ENCODE assay signal across 8 cellular contexts in genomic region chr1:193537266-193538003, GRCh38.
DNase-seq lines count a peak whose midpoint lies in the region; ATAC-seq and TF ChIP-seq lines count a peak whose summit lies in the region.

No MANE protein-coding gene starts in this region.

- no peak overlapping the region for H3K9ac ChIP-seq in BLaER1 treated with 17β-estradiol and CSF1 and Interleukin-3, amounts not matched to agents 10 nM and 100 nM

- H3K4me2 ChIP-seq in BLaER1 treated with 17β-estradiol and CSF1 and Interleukin-3, amounts not matched to agents 10 nM and 100 nM = peak overlapping the region in 10 of 11 experiments; percentile 8 to 70 (median 50); a peak in 18 of 22 replicates

- POLR2A ChIA-PET in HEK293T (lab: Yijun Ruan, JAX) = no interaction called here

- H3K27me3 ChIP-seq in BLaER1 treated with 17β-estradiol and CSF1 and Interleukin-3, amounts not matched to agents 10 nM and 100 nM = no peaks in the 10 kb centered on the region

- CTCF ChIA-PET in HEK293T (lab: Yijun Ruan, JAX) = no interaction called here

- no peak overlapping the region for H3K4me3 ChIP-seq in BLaER1 treated with 17β-estradiol and CSF1 and Interleukin-3, amounts not matched to agents 10 nM and 100 nM

- DNase-seq in GM20000 (ENCODE audit: low spot score) (peak; percentile 53), activated T-cell treated with anti-CD3 and anti-CD28 coated beads for 48 hours (ENCODE audit: low read depth) (peak; percentile 60), Ammon's horn (ENCODE audit: low spot score) (no peak), DMS153 (lab: John Stamatoyannopoulos, UW) (no peak), HEK293T (ENCODE audit: extremely low spot score) (no peak)
- peak; percentile 47 to 78 for DNase-seq in stimulated activated CD4-positive, alpha-beta T cell treated with anti-CD3 and anti-CD28 coated beads, Interleukin-4, amount 100 ng/mL, for 48 hours (ENCODE audit: low read depth in 2 of 2)

- peak overlapping the region in 2 of 11 experiments; percentile 27 to 33; a peak in 2 of 22 replicates for H3K27ac ChIP-seq in BLaER1 treated with 17β-estradiol and CSF1 and Interleukin-3, amounts not matched to agents 10 nM and 100 nM

- H3K9me3 ChIP-seq in BLaER1 treated with 17β-estradiol and CSF1 and Interleukin-3, amounts not matched to agents 10 nM and 100 nM (replicated peaks in 1 of 11) = no peaks in the 10 kb centered on the region

- no peaks in the 10 kb centered on the region for H3K36me3 ChIP-seq in BLaER1 treated with 17β-estradiol and CSF1 and Interleukin-3, amounts not matched to agents 10 nM and 100 nM

- peak; percentile 81 for ATAC-seq in HG03571 (IDR thresholded peaks at IDR 0.05; ENCODE audit: unreplicated experiment)

- H4K20me1 ChIP-seq in BLaER1 treated with 17β-estradiol and CSF1 and Interleukin-3, amounts not matched to agents 10 nM and 100 nM = no peaks in the 10 kb centered on the region

- no peak for TF ChIP-seq CTCF in GM20000 (IDR thresholded peaks at IDR 0.05; ENCODE audit: extremely low read depth, missing control alignments)

- peaks cover 15 to 27% (median 23%) of the 10 kb centered on the region in 10 experiments; a peak in 19 of 20 replicates for H3K4me1 ChIP-seq in BLaER1 treated with 17β-estradiol and CSF1 and Interleukin-3, amounts not matched to agents 10 nM and 100 nM

TF ChIP-seq in HEK293T, 16 proteins besides CTCF, POLR2A, EP300 and RAD21:
- TF ChIP-seq HDGF (IDR thresholded peaks at IDR 0.05; ENCODE audit: borderline replicate concordance) (no peak), L3MBTL2 (conservative IDR thresholded peaks at IDR 0.05) (no peak), TARDBP (IDR thresholded peaks at IDR 0.05) (no peak), PKNOX1 (IDR thresholded peaks at IDR 0.05) (no peak), ARNT (IDR thresholded peaks at IDR 0.05) (no peak), BHLHE40 (IDR thresholded peaks at IDR 0.05; ENCODE audit: borderline replicate concordance) (no peak), LEF1 (IDR thresholded peaks at IDR 0.05; ENCODE audit: borderline replicate concordance) (no peak), ELF4 (IDR thresholded peaks at IDR 0.05) (no peak), CTBP1 (IDR thresholded peaks at IDR 0.05; ENCODE audit: borderline replicate concordance) (no peak)

Comparison
In these comparisons a context has a peak if more than half of its experiments do, and no peak if none do; other contexts are left out.
1. DNase-seq: peak in GM20000 (single experiment), activated T-cell treated with anti-CD3 and anti-CD28 coated beads for 48 hours (single experiment) and stimulated activated CD4-positive, alpha-beta T cell treated with anti-CD3 and anti-CD28 coated beads, Interleukin-4, amount 100 ng/mL, for 48 hours (2 of 2); none in Ammon's horn (single experiment), DMS153 (single experiment) and HEK293T (single experiment).